ENCODE assay signal across 15 cellular contexts in the genomic region with DNA sequence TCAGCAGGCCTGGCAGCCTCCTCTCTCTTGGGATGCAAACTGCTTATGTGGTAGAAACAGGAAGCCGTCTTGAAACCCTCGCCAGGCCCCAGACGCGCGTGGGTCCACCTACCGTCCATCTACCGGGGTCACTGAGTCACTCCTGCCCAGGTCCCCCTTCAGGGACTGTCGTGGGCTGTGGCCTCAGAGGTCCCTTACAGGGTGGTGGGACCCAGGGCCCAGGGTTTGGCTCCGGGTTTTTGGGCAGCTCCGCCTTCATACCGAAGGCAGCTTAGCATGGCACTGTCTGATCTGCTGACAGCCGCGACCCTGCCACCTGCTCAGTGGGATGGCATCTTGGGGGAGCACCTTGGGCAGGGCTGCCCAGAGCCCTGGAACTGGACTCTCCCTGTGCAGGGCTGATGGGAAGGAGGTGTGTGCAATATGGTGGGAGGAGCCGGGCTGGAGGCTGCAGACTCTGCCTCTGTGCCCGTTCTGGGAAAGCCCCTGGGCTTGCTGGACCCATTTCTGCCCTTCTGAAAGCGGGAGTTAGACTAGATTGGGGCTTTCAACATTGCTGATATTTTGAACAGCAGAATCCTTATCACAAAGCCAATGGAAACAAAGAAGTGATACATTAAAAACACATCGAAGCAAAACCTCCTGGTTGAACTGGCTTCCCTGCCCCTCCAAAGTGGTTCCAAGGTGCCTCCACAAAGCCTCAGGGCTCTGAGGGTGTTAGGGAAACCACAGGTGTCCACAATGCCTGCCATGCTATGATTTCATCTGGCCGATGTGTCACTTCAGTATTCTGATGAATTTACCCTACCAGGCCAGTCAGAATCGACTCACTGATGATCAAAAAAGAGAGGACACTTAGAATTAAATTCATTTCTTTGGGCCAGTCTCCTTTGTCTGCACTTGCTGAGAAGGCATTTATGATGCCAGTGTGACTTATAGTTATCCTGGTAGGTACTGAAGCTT.
DNase-seq lines count a peak whose midpoint lies in the region; ATAC-seq and TF ChIP-seq lines count a peak whose summit lies in the region.
"Had no signal": no experiment of that assay in that cellular context is flagged by ENCODE, and none has a peak within 500 bp of the region (broad histone marks: within the 10 kb centered on the region; RNA-seq: fewer than 3 reads in every experiment).

No MANE protein-coding gene starts in this region.

- no peak overlapping the region for H3K4me3 Mint-ChIP-seq in T-helper 17 cell
- H3K4me3 Mint-ChIP-seq: CD4-positive, alpha-beta T cell had no signal

- H3K79me2 ChIP-seq in KMS-11 (ENCODE audit: insufficient read depth, low read depth) = no peaks in the 10 kb centered on the region

- no peaks in the 10 kb centered on the region for H3K4me1 Mint-ChIP-seq in T-helper 17 cell

- H3K27me3 ChIP-seq in KMS-11 (ENCODE audit: insufficient read depth, low read depth) (no peaks in the 10 kb centered on the region), upper lobe of left lung (no peaks in the 10 kb centered on the region)

- no peaks in the 10 kb centered on the region for H4K20me1 ChIP-seq in KMS-11 (ENCODE audit: insufficient read depth)

- ATAC-seq in T-helper 17 cell (no peak), upper lobe of left lung (ENCODE audit: low FRiP score in 2 of 2) (peak; percentile 29 to 51)
- ATAC-seq: HCT116, HepG2 had no signal

- no peaks in the 10 kb centered on the region for H3K9me3 ChIP-seq in T-helper 17 cell (ENCODE audit: control insufficient read depth, low read length, poor library complexity, severe bottlenecking)
- no peaks in the 10 kb centered on the region for H3K9me3 ChIP-seq in upper lobe of left lung

- TF ChIP-seq EP300 in upper lobe of left lung (IDR thresholded peaks at IDR 0.05) = no peak

- H3K4me3 ChIP-seq in KMS-11 (IDR thresholded peaks at IDR 0.05; ENCODE audit: insufficient read depth, low read depth, low read length) (no peak overlapping the region), upper lobe of left lung (no peak overlapping the region)
- H3K4me3 ChIP-seq: GM23248 had no signal

- peak overlapping the region; percentile 66 for H3K4me2 ChIP-seq in KMS-11

- H3K4me1 ChIP-seq in KMS-11 (ENCODE audit: low read depth, poor library complexity, severe bottlenecking) = peaks cover 48% of the 10 kb centered on the region
- no peaks in the 10 kb centered on the region for H3K4me1 ChIP-seq in upper lobe of left lung

- H3K27ac Mint-ChIP-seq in T-helper 17 cell = peak overlapping the region; percentile 3
- H3K27ac Mint-ChIP-seq: CD4-positive, alpha-beta T cell had no signal

- H3K27ac ChIP-seq in KMS-11 (peak overlapping the region; percentile 54; the same call in 1 of the 2 replicates), upper lobe of left lung (no peak overlapping the region)
- H3K27ac ChIP-seq: GM23248 had no signal

- no peak overlapping the region for H3K9ac ChIP-seq in KMS-11
- H3K9ac ChIP-seq: GM23248 had no signal

- H3K36me3 ChIP-seq in KMS-11 (ENCODE audit: insufficient read depth) (no peaks in the 10 kb centered on the region), upper lobe of left lung (no peaks in the 10 kb centered on the region)

- peaks cover 42% of the 10 kb centered on the region for H3K27me3 Mint-ChIP-seq in T-helper 17 cell

- no peak for TF ChIP-seq CTCF in KMS-11 (conservative IDR thresholded peaks at IDR 0.05; ENCODE audit: low read depth, low read length)
- no peak for TF ChIP-seq CTCF in upper lobe of left lung (IDR thresholded peaks at IDR 0.05)

- no peaks in the 10 kb centered on the region for H3K36me3 Mint-ChIP-seq in T-helper 17 cell (ENCODE audit: low read depth)

- DNase-seq in T-helper 17 cell (no peak), kidney tubule cell (ENCODE audit: low spot score) (peak; percentile 24), upper lobe of left lung (peak in 1 of 2 donors; percentile 41), head of caudate nucleus (no peak), superior temporal gyrus (ENCODE audit: extremely low spot score) (no peak), 8988T (no peak)
- DNase-seq: ACHN; C1 segment of cervical spinal cord; Calu3; CD4-positive, alpha-beta T cell; DMS 273 treated with DMSO at 0.1 percent for 48 hours; GM23248 had no signal

- intact Hi-C loops in head of caudate nucleus (cut with DNase I) = no loop called here

- WGBS in upper lobe of left lung, 2 donors = 83 to 89% methylated on average over 16 to 19 of the region's 19 CpGs

- TF ChIP-seq POLR2A in upper lobe of left lung (IDR thresholded peaks at IDR 0.05) = no peak

- H2AFZ ChIP-seq in KMS-11 (ENCODE audit: low read depth) = peak overlapping the region; percentile 67
- H2AFZ ChIP-seq: GM23248 had no signal
